In the genomic region with DNA sequence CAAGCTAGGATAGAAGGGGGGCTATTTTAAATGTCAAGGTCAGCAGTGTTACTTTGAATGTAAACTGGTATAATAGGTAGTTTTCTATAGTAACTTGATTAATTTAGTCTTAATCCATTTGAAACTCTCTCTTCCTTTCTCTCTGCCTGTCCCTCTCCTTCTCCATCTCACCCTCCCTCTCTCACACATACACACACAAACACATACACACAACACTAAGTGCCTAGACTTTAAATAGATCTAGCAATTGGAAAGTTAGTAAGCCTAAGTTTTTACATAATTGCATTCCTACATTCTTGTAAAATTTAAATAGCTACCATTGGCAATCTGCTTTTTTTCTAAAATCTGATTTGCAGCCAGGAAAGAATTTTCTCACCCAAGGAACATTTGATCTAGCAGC, we compare ENCODE assay signal across 32 cellular contexts. TPM values are rescaled to one million over a fixed set of nuclear protein-coding genes. Genes with fewer than 3 reads are reported as not detected.
"Had no signal": no experiment of that assay in that cellular context is flagged by ENCODE, and none has a peak within 500 bp of the region (broad histone marks: within the 10 kb centered on the region; RNA-seq: fewer than 3 reads in every experiment).

No MANE protein-coding gene starts in this region.

- H3K27me3 Mint-ChIP-seq: activated CD4-positive, alpha-beta T cell treated with anti-CD3 and anti-CD28 coated beads for 36 hours; activated CD4-positive, alpha-beta T cell treated with anti-CD3 and anti-CD28 coated beads, Interleukin-2, amount 10 ng/mL, durations not matched to agents 7 days and 5 days; activated naive CD4-positive, alpha-beta T cell treated with anti-CD3 and anti-CD28 coated beads, Interleukin-2, amount 50 U/mL, for 24 hours; activated naive CD8-positive, alpha-beta T cell treated with anti-CD3 and anti-CD28 coated beads, Interleukin-2, amount 10 ng/mL, durations not matched to agents 7 days and 5 days; activated T-cell treated with anti-CD3 and anti-CD28 coated beads, Interleukin-2, amount 50 U/mL, for 24 hours had no signal

- H3K9me3 Mint-ChIP-seq: activated CD4-positive, alpha-beta T cell treated with anti-CD3 and anti-CD28 coated beads, Interleukin-2, amount 10 ng/mL, durations not matched to agents 7 days and 5 days; activated naive CD4-positive, alpha-beta T cell treated with anti-CD3 and anti-CD28 coated beads, Interleukin-2, amount 50 U/mL, for 24 hours; activated naive CD8-positive, alpha-beta T cell treated with anti-CD3 and anti-CD28 coated beads, Interleukin-2, amount 10 ng/mL, durations not matched to agents 7 days and 5 days; activated T-cell treated with anti-CD3 and anti-CD28 coated beads, Interleukin-2, amount 50 U/mL, for 24 hours; activated T-helper 2 cell treated with anti-CD3 and anti-CD28 coated beads, Interferon-gamma antibody, Interleukin-2, Interleukin-4, amounts not matched to agents 10 μg/mL and 5 μg/mL and 100 μg/mL, durations not matched to agents 14 hours and 24 hours and 36 hours; T-helper 1 cell treated with Interleukin-12 subunit alpha and Interleukin-12 subunit beta and Interleukin-4 antibody, amounts not matched to agents 30 μg/mL and 1 μg/mL, for 36 hours; T-helper 2 cell treated with Interferon-gamma antibody and Interleukin-4, amounts not matched to agents 5 μg/mL and 100 μg/mL, for 36 hours; WTC11 had no signal

- H3K9me3 ChIP-seq: ascending aorta, Peyer's patch, SJSA1, SK-N-SH had no signal

- H3K4me2 ChIP-seq: SK-N-SH had no signal

- H3K27ac Mint-ChIP-seq: activated CD4-positive, alpha-beta T cell treated with anti-CD3 and anti-CD28 coated beads for 36 hours; activated CD4-positive, alpha-beta T cell treated with anti-CD3 and anti-CD28 coated beads, Interleukin-2, amount 10 ng/mL, durations not matched to agents 7 days and 5 days; activated CD8-positive, alpha-beta T cell treated with anti-CD3 and anti-CD28 coated beads, Interleukin-2, amount 10 ng/mL, durations not matched to agents 7 days and 5 days; activated naive CD4-positive, alpha-beta T cell treated with anti-CD3 and anti-CD28 coated beads, Interleukin-2, amount 50 U/mL, for 24 hours; activated naive CD8-positive, alpha-beta T cell treated with anti-CD3 and anti-CD28 coated beads, Interleukin-2, amount 10 ng/mL, durations not matched to agents 7 days and 5 days; activated T-cell treated with anti-CD3 and anti-CD28 coated beads, Interleukin-2, amount 50 U/mL, for 24 hours; activated T-helper 2 cell treated with anti-CD3 and anti-CD28 coated beads, Interferon-gamma antibody, Interleukin-2, Interleukin-4, amounts not matched to agents 10 μg/mL and 5 μg/mL and 100 μg/mL, durations not matched to agents 14 hours and 24 hours and 36 hours; T-helper 1 cell treated with Interleukin-12 subunit alpha and Interleukin-12 subunit beta and Interleukin-4 antibody, amounts not matched to agents 30 μg/mL and 1 μg/mL, for 36 hours; T-helper 2 cell treated with Interferon-gamma antibody and Interleukin-4, amounts not matched to agents 5 μg/mL and 100 μg/mL, for 36 hours; WTC11 had no signal

- H3K27ac ChIP-seq: ascending aorta, Peyer's patch, SJSA1 had no signal

- H3K36me3 Mint-ChIP-seq: WTC11 had no signal

- H3K4me3 ChIP-seq: ascending aorta, Peyer's patch, SJSA1 had no signal

- H3K4me1 ChIP-seq: ascending aorta, Peyer's patch had no signal

- DNase-seq: activated CD4-positive, alpha-beta T cell treated with anti-CD3 and anti-CD28 coated beads for 36 hours; activated CD4-positive, alpha-beta T cell treated with anti-CD3 and anti-CD28 coated beads, Interleukin-2, amount 10 ng/mL, durations not matched to agents 7 days and 5 days; activated CD4-positive, alpha-beta T cell treated with anti-CD3 and anti-CD28 coated beads, Interleukin-2, amount 50 U/mL, for 48 hours; activated CD8-positive, alpha-beta T cell treated with anti-CD3 and anti-CD28 coated beads, Interleukin-2, amount 10 ng/mL, durations not matched to agents 7 days and 5 days; activated gamma-delta T cell; activated naive CD4-positive, alpha-beta T cell treated with Interleukin-2 at 50 U/mL for 16 hours; activated naive CD8-positive, alpha-beta T cell treated with anti-CD3 and anti-CD28 coated beads, Interleukin-2, amount 10 ng/mL, durations not matched to agents 7 days and 5 days; activated T-cell treated with anti-CD3 and anti-CD28 coated beads, Interleukin-2, amount 50 U/mL, for 24 hours; amygdala; caudate nucleus; cerebellar nuclear complex; Karpas-422; NCI-H1048; NCI-H1105 treated with DMSO at 0.1 percent for 48 hours; NCI-H1436 treated with DMSO at 0.1 percent for 48 hours; NCI-H1694 treated with DMSO at 0.1 percent for 48 hours; NCI-H2029; NCI-H510A; NCI-H748 treated with DMSO at 0.1 percent for 48 hours; NK-92 treated with Interleukin-12 subunit alpha and Interleukin-12 subunit beta, amount 100 ng/mL, for 24 hours; Peyer's patch; RPMI8226; SHP77 treated with DMSO at 0.1 percent for 48 hours; SK-N-SH had no signal

- H3K27me3 ChIP-seq: ascending aorta, Peyer's patch, SJSA1 had no signal

- H3K9ac ChIP-seq: SK-N-SH had no signal

- H3K4me1 Mint-ChIP-seq: activated CD4-positive, alpha-beta T cell treated with anti-CD3 and anti-CD28 coated beads for 36 hours; activated naive CD4-positive, alpha-beta T cell treated with anti-CD3 and anti-CD28 coated beads, Interleukin-2, amount 50 U/mL, for 24 hours; WTC11 had no signal

- H3K4me3 Mint-ChIP-seq: activated CD4-positive, alpha-beta T cell treated with anti-CD3 and anti-CD28 coated beads for 36 hours; activated CD4-positive, alpha-beta T cell treated with anti-CD3 and anti-CD28 coated beads, Interleukin-2, amount 10 ng/mL, durations not matched to agents 7 days and 5 days; activated CD8-positive, alpha-beta T cell treated with anti-CD3 and anti-CD28 coated beads, Interleukin-2, amount 10 ng/mL, durations not matched to agents 7 days and 5 days; activated naive CD4-positive, alpha-beta T cell treated with anti-CD3 and anti-CD28 coated beads, Interleukin-2, amount 50 U/mL, for 24 hours; activated naive CD8-positive, alpha-beta T cell treated with anti-CD3 and anti-CD28 coated beads, Interleukin-2, amount 10 ng/mL, durations not matched to agents 7 days and 5 days; activated T-cell treated with anti-CD3 and anti-CD28 coated beads, Interleukin-2, amount 50 U/mL, for 24 hours; T-helper 1 cell treated with Interleukin-12 subunit alpha and Interleukin-12 subunit beta and Interleukin-4 antibody, amounts not matched to agents 30 μg/mL and 1 μg/mL, for 36 hours; T-helper 2 cell treated with Interferon-gamma antibody and Interleukin-4, amounts not matched to agents 5 μg/mL and 100 μg/mL, for 36 hours; WTC11 had no signal

RNA-seq across cellular contexts. Expression of a gene that starts 15.8 kb away (rescaled TPM):
- polyA plus RNA-seq: adipose tissue, SK-N-SH had no signal
